8 cellular contexts compared by ENCODE assay signal in genomic region chr6:27553123-27553904, GRCh38.
DNase-seq lines count a peak whose midpoint lies in the region; ATAC-seq and TF ChIP-seq lines count a peak whose summit lies in the region.

No MANE protein-coding gene starts in this region.

- H3K4me1 Mint-ChIP-seq in T-helper 17 cell, result peaks cover 8% of the 10 kb centered on the region

- H3K4me3 Mint-ChIP-seq in T-helper 17 cell, result peak overlapping the region; percentile 45

- peak; percentile 32 for DNase-seq in DMS53 (lab: John Stamatoyannopoulos, UW)
- no peak for DNase-seq in DMS53 treated with DMSO at 0.1 percent for 48 hours (lab: John Stamatoyannopoulos, UW; ENCODE audit: unreplicated experiment)
- no peak for DNase-seq in T-helper 17 cell
- peak; percentile 28 to 61 for DNase-seq in foreskin fibroblast
- DNase-seq in SKM-1 treated with dmso at 0.1 percent for 144 hours (lab: John Stamatoyannopoulos, UW; ENCODE audit: unreplicated experiment), result no peak
- DNase-seq in psoas muscle, result no peak
- DNase-seq in Kasumi-1 (lab: John Stamatoyannopoulos, UW), result no peak

- H3K27ac Mint-ChIP-seq in T-helper 17 cell, result no peak overlapping the region

- TF ChIP-seq CTCF in foreskin fibroblast (IDR thresholded peaks at IDR 0.05; ENCODE audit: low read depth, low read length) (no peak), psoas muscle (IDR thresholded peaks at IDR 0.05) (no peak)

- intact Hi-C loops in psoas muscle (cut with DNase I), result no loop called here

- peaks cover 13 to 93% (median 23%) of the 10 kb centered on the region in 3 donors for H3K27me3 ChIP-seq in psoas muscle (ENCODE audit: insufficient read depth in 3 of 3, low read length in 2 of 3)

- H3K27me3 Mint-ChIP-seq in T-helper 17 cell, result peaks cover 75% of the 10 kb centered on the region

- no peak overlapping the region for H3K27ac ChIP-seq in psoas muscle

- H3K4me3 ChIP-seq in foreskin fibroblast (ENCODE audit: low read depth in 1 of 2, low read length in 2 of 2) (peak overlapping the region in 1 of 2 donors; percentile 6), psoas muscle (no peak overlapping the region)

- H3K36me3 Mint-ChIP-seq in T-helper 17 cell (ENCODE audit: low read depth), result no peaks in the 10 kb centered on the region

- 5 to 7% (median 7%) methylated on average over 23 of the region's 23 CpGs for whole genome bisulfite sequencing in psoas muscle, 3 donors

- no peaks in the 10 kb centered on the region for H3K36me3 ChIP-seq in psoas muscle (ENCODE audit: insufficient read depth in 1 of 2, low read depth in 1 of 2)

- no peaks in the 10 kb centered on the region for H3K4me1 ChIP-seq in psoas muscle

- H3K9me3 ChIP-seq in T-helper 17 cell (ENCODE audit: control insufficient read depth, low read length, poor library complexity, severe bottlenecking), result peaks cover 2% of the 10 kb centered on the region
- H3K9me3 ChIP-seq in psoas muscle, result no peaks in the 10 kb centered on the region

- ATAC-seq in HG03432 (IDR thresholded peaks at IDR 0.05; ENCODE audit: unreplicated experiment) (peak; percentile 83), T-helper 17 cell (no peak), psoas muscle (no peak)

Comparison
In these comparisons a context has a peak if more than half of its experiments do, and no peak if none do; other contexts are left out.
1. DNase-seq: peak in DMS53 (single experiment) and foreskin fibroblast (2 of 2); none in DMS53 treated with DMSO at 0.1 percent for 48 hours (single experiment), T-helper 17 cell (0 of 3), SKM-1 treated with dmso at 0.1 percent for 144 hours (single experiment), psoas muscle (0 of 2) and Kasumi-1 (0 of 2).